ENCODE assay signal across 1 cellular context in genomic region chr4:121789960-121790829, GRCh38.
TF ChIP-seq lines count a peak whose summit lies in the region.

No MANE protein-coding gene starts in this region.

TF ChIP-seq in IMR-90, 13 proteins besides CTCF, POLR2A, EP300 and RAD21:
- TF ChIP-seq MAFK (IDR thresholded peaks at IDR 0.05; ENCODE audit: low read depth, low read length), result no peak
- TF ChIP-seq NFE2L2 (IDR thresholded peaks at IDR 0.05; ENCODE audit: low read depth, low read length), result no peak
- 0 out of 2 replicates have a peak, but pooled peaks have one; percentile 4 for TF ChIP-seq BHLHE40 (IDR thresholded peaks at IDR 0.05; ENCODE audit: low read depth, low read length)
- no peak for TF ChIP-seq RFX5 (IDR thresholded peaks at IDR 0.05; ENCODE audit: low read depth, low read length)
- TF ChIP-seq MXI1 (IDR thresholded peaks at IDR 0.05; ENCODE audit: borderline replicate concordance, low read depth, low read length), result no peak
- TF ChIP-seq FOS (IDR thresholded peaks at IDR 0.05; ENCODE audit: low read depth, low read length), result peak; percentile 48; the same call in 1 of the 2 replicates
- TF ChIP-seq CHD1 (IDR thresholded peaks at IDR 0.05; ENCODE audit: low read depth, low read length), result no peak
- no peak for TF ChIP-seq USF2 (IDR thresholded peaks at IDR 0.05; ENCODE audit: low read depth, low read length)
- TF ChIP-seq, protein P1, sequence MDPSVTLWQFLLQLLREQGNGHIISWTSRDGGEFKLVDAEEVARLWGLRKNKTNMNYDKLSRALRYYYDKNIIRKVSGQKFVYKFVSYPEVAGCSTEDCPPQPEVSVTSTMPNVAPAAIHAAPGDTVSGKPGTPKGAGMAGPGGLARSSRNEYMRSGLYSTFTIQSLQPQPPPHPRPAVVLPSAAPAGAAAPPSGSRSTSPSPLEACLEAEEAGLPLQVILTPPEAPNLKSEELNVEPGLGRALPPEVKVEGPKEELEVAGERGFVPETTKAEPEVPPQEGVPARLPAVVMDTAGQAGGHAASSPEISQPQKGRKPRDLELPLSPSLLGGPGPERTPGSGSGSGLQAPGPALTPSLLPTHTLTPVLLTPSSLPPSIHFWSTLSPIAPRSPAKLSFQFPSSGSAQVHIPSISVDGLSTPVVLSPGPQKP (IDR thresholded peaks at IDR 0.05; ENCODE audit: borderline replicate concordance, low read depth, low read length), result no peak
- TF ChIP-seq SMC3 (IDR thresholded peaks at IDR 0.05; ENCODE audit: low read depth, low read length), result no peak
- no peak for TF ChIP-seq RCOR1 (IDR thresholded peaks at IDR 0.05; ENCODE audit: insufficient replicate concordance, low read length)
- no peak for TF ChIP-seq MAZ (IDR thresholded peaks at IDR 0.05; ENCODE audit: borderline replicate concordance, low read depth, low read length)
- TF ChIP-seq CEBPB (IDR thresholded peaks at IDR 0.05; ENCODE audit: low read depth, low read length), result no peak
